Comparison of ENCODE assay signal across 1 cellular context in genomic region chr2:191321861-191322662, GRCh38.
A peak's percentile ranks its signal among the peaks of the same experiment; 100 is the strongest.
TF ChIP-seq lines count a peak whose summit lies in the region.

No MANE protein-coding gene starts in this region.

TF ChIP-seq in HEK293, 187 proteins besides CTCF, POLR2A, EP300 and RAD21 (continued from another document and continues in another):
- TF ChIP-seq ZNF362 (tag by site-specific recombination; IDR thresholded peaks at IDR 0.05): peak; percentile 94
- TF ChIP-seq GFI1B (tag by site-specific recombination; IDR thresholded peaks at IDR 0.05): peak; percentile 99
- no peak; the same call in 1 of the 2 replicates for TF ChIP-seq REPIN1 (tag by site-specific recombination; IDR thresholded peaks at IDR 0.05; ENCODE audit: low read depth)
- TF ChIP-seq PRDM1 (tag by site-specific recombination; IDR thresholded peaks at IDR 0.05): no peak
- peak; percentile 73; the same call in 1 of the 2 replicates for TF ChIP-seq SCRT2 (tag by site-specific recombination; IDR thresholded peaks at IDR 0.05)
- TF ChIP-seq ZNF341 (tag by site-specific recombination; IDR thresholded peaks at IDR 0.05; ENCODE audit: low read depth): peak; percentile 69
- no peak for TF ChIP-seq GLI4 (tag by site-specific recombination; IDR thresholded peaks at IDR 0.05)
- TF ChIP-seq ZNF148 (tag by site-specific recombination; IDR thresholded peaks at IDR 0.05; ENCODE audit: borderline replicate concordance): no peak
- no peak for TF ChIP-seq ZNF221 (tag by site-specific recombination; IDR thresholded peaks at IDR 0.05; ENCODE audit: borderline replicate concordance)
- peak; percentile 97 for TF ChIP-seq GLI2 (tag by site-specific recombination; IDR thresholded peaks at IDR 0.05; ENCODE audit: borderline replicate concordance, low read depth)
- TF ChIP-seq ZNF239 (tag by site-specific recombination; IDR thresholded peaks at IDR 0.05): no peak
- 0 out of 2 replicates have a peak, but pooled peaks have one; percentile 72 for TF ChIP-seq ZNF561 (tag by site-specific recombination; IDR thresholded peaks at IDR 0.05; ENCODE audit: borderline replicate concordance)
- peak; percentile 65; the same call in 1 of the 2 replicates for TF ChIP-seq ZSCAN16 (tag by site-specific recombination; IDR thresholded peaks at IDR 0.05)
- no peak for TF ChIP-seq RBAK (tag by site-specific recombination; IDR thresholded peaks at IDR 0.05)
- TF ChIP-seq ZNF585B (tag by site-specific recombination; IDR thresholded peaks at IDR 0.05): no peak
- peak; percentile 64; the same call in 1 of the 2 replicates for TF ChIP-seq ZNF596 (tag by site-specific recombination; IDR thresholded peaks at IDR 0.05)
- no peak for TF ChIP-seq ZNF416 (tag by site-specific recombination; IDR thresholded peaks at IDR 0.05)
- TF ChIP-seq ZNF768 (tag by site-specific recombination; IDR thresholded peaks at IDR 0.05): no peak
- TF ChIP-seq ZNF398 (tag by site-specific recombination; IDR thresholded peaks at IDR 0.05): peak; percentile 84
- no peak for TF ChIP-seq ZNF530 (tag by site-specific recombination; IDR thresholded peaks at IDR 0.05; ENCODE audit: low read depth)
- no peak for TF ChIP-seq SALL2 (tag by site-specific recombination; IDR thresholded peaks at IDR 0.05; ENCODE audit: borderline replicate concordance)
- no peak for TF ChIP-seq ZNF433 (tag by site-specific recombination; IDR thresholded peaks at IDR 0.05; ENCODE audit: low read depth)
- peak; percentile 95 for TF ChIP-seq WT1 (tag by site-specific recombination; IDR thresholded peaks at IDR 0.05)
- TF ChIP-seq ZNF10 (tag by site-specific recombination; IDR thresholded peaks at IDR 0.05): peak; percentile 85
- no peak for TF ChIP-seq ZNF830 (tag by site-specific recombination; IDR thresholded peaks at IDR 0.05; ENCODE audit: low read depth)
- no peak for TF ChIP-seq ZNF555 (tag by site-specific recombination; conservative IDR thresholded peaks at IDR 0.05)
- TF ChIP-seq ZNF112 (tag by site-specific recombination; IDR thresholded peaks at IDR 0.05): no peak
- TF ChIP-seq ZNF426 (tag by site-specific recombination; IDR thresholded peaks at IDR 0.05): no peak
- TF ChIP-seq ZBTB21 (tag by site-specific recombination; IDR thresholded peaks at IDR 0.05): peak; percentile 93
- no peak for TF ChIP-seq PRDM2 (tag by site-specific recombination; IDR thresholded peaks at IDR 0.05; ENCODE audit: borderline replicate concordance)
- TF ChIP-seq ZBTB44 (tag by site-specific recombination; IDR thresholded peaks at IDR 0.05): peak; percentile 96
- TF ChIP-seq ZNF37A (tag by site-specific recombination; IDR thresholded peaks at IDR 0.05): no peak
- TF ChIP-seq KLF17 (tag by site-specific recombination; IDR thresholded peaks at IDR 0.05): peak; percentile 64; the same call in 1 of the 2 replicates
- TF ChIP-seq ZNF354C (tag by site-specific recombination; IDR thresholded peaks at IDR 0.05; ENCODE audit: borderline replicate concordance, low read depth): no peak
- no peak for TF ChIP-seq ZNF514 (tag by site-specific recombination; IDR thresholded peaks at IDR 0.05)
- TF ChIP-seq ZBTB6 (tag by site-specific recombination; IDR thresholded peaks at IDR 0.05): no peak
- TF ChIP-seq ZNF571 (tag by site-specific recombination; IDR thresholded peaks at IDR 0.05): no peak
- no peak for TF ChIP-seq YY2 (tag by site-specific recombination; IDR thresholded peaks at IDR 0.05)
- no peak for TF ChIP-seq ZNF16 (tag by site-specific recombination; IDR thresholded peaks at IDR 0.05; ENCODE audit: low read depth)
- peak; percentile 77 for TF ChIP-seq BCL6B (tag by site-specific recombination; IDR thresholded peaks at IDR 0.05)
- TF ChIP-seq ZNF175 (tag by site-specific recombination; IDR thresholded peaks at IDR 0.05): no peak
- TF ChIP-seq ZFP69B (tag by site-specific recombination; IDR thresholded peaks at IDR 0.05): peak; percentile 82; the same call in 1 of the 2 replicates
- TF ChIP-seq ZNF791 (tag by site-specific recombination; IDR thresholded peaks at IDR 0.05): no peak
- no peak for TF ChIP-seq ZNF26 (tag by site-specific recombination; IDR thresholded peaks at IDR 0.05)
- TF ChIP-seq ZNF610 (tag by site-specific recombination; IDR thresholded peaks at IDR 0.05; ENCODE audit: borderline replicate concordance): peak; percentile 81
- TF ChIP-seq ZNF549 (tag by site-specific recombination; IDR thresholded peaks at IDR 0.05): no peak
- TF ChIP-seq ZNF558 (tag by site-specific recombination; IDR thresholded peaks at IDR 0.05): peak; percentile 96
